9 cellular contexts compared by ENCODE assay signal in the genomic region with DNA sequence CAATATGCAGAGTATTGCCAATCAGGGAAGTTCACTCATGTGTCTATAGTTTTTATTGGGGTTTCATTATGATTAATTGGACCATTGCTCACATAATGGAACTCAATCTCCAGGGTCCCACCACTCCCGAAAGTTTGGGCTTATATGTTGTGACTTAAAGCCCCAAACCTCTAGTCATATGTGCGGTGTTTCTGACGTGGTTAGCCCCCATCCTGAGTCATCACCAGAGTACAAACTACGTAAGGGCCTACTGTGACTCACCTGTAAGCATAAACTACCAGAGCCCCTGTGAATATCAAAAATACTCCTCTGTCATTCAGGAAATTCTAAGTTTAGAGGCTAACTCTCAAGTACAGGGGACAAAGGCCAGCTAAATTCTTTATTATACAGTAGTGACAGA. TPM values are rescaled to one million over a fixed set of nuclear protein-coding genes. Genes with fewer than 3 reads are reported as not detected.
DNase-seq lines count a peak whose midpoint lies in the region; ATAC-seq and TF ChIP-seq lines count a peak whose summit lies in the region.
"Had no signal": no experiment of that assay in that cellular context is flagged by ENCODE, and none has a peak within 500 bp of the region (broad histone marks: within the 10 kb centered on the region; RNA-seq: fewer than 3 reads in every experiment).

No MANE protein-coding gene starts in this region.

- H3K27me3 Mint-ChIP-seq in stimulated activated naive CD8-positive, alpha-beta T cell treated with anti-CD3 and anti-CD28 coated beads, Interleukin-15, Interleukin-2, amounts not matched to agents 100 ng/mL and 50 ng/mL, for 24 hours, result no peaks in the 10 kb centered on the region
- H3K27me3 Mint-ChIP-seq: B cell had no signal

- H3K4me1 Mint-ChIP-seq in stimulated activated naive CD8-positive, alpha-beta T cell treated with anti-CD3 and anti-CD28 coated beads, Interleukin-15, Interleukin-2, amounts not matched to agents 100 ng/mL and 50 ng/mL, for 24 hours (ENCODE audit: low read depth), result peaks cover 69% of the 10 kb centered on the region

- no peak overlapping the region for H3K4me3 ChIP-seq in left ventricle myocardium inferior
- no peak overlapping the region for H3K4me3 ChIP-seq in right atrium auricular region

- H3K27ac Mint-ChIP-seq in stimulated activated naive CD8-positive, alpha-beta T cell treated with anti-CD3 and anti-CD28 coated beads, Interleukin-15, Interleukin-2, amounts not matched to agents 100 ng/mL and 50 ng/mL, for 24 hours, result peak overlapping the region; percentile 82
- H3K27ac Mint-ChIP-seq: B cell had no signal

- intact Hi-C loops in left ventricle myocardium inferior (cut with micrococcal nuclease), result no loop called here
- intact Hi-C loops in cardiac septum (cut with DNase I), result no loop called here

- H3K27me3 ChIP-seq in left ventricle myocardium inferior (ENCODE audit: low read depth) (no peaks in the 10 kb centered on the region), right atrium auricular region (no peaks in the 10 kb centered on the region)

- no peaks in the 10 kb centered on the region for H3K9me3 ChIP-seq in left ventricle myocardium inferior (replicated peaks)
- no peaks in the 10 kb centered on the region for H3K9me3 ChIP-seq in right atrium auricular region

- H3K4me1 ChIP-seq in left ventricle myocardium inferior, result peaks cover 82% of the 10 kb centered on the region
- H3K4me1 ChIP-seq in right atrium auricular region, result peaks cover 0 to 16% of the 10 kb centered on the region in 2 donors

- DNase-seq in left ventricle myocardium inferior, result no peak
- no peak for DNase-seq in cardiac septum (ENCODE audit: low spot score)
- DNase-seq in activated CD4-positive, alpha-beta T cell treated with anti-CD3 and anti-CD28 coated beads, Interleukin-2, amount 50 U/mL, for 4 hours, result peak; percentile 30 to 42
- DNase-seq in fibroblast of peridontal ligament (ENCODE audit: extremely low read depth), result peak; percentile 33
- no peak for DNase-seq in right atrium auricular region (ENCODE audit: low spot score)

- H3K36me3 ChIP-seq in left ventricle myocardium inferior, result no peaks in the 10 kb centered on the region
- H3K36me3 ChIP-seq in right atrium auricular region, result no peaks in the 10 kb centered on the region

- H3K4me3 Mint-ChIP-seq in stimulated activated naive CD8-positive, alpha-beta T cell treated with anti-CD3 and anti-CD28 coated beads, Interleukin-15, Interleukin-2, amounts not matched to agents 100 ng/mL and 50 ng/mL, for 24 hours, result no peak overlapping the region
- H3K4me3 Mint-ChIP-seq: B cell had no signal

- H3K36me3 Mint-ChIP-seq in stimulated activated naive CD8-positive, alpha-beta T cell treated with anti-CD3 and anti-CD28 coated beads, Interleukin-15, Interleukin-2, amounts not matched to agents 100 ng/mL and 50 ng/mL, for 24 hours (ENCODE audit: low read depth), result peaks cover 17% of the 10 kb centered on the region

- ATAC-seq in GM19023 (IDR thresholded peaks at IDR 0.05; ENCODE audit: unreplicated experiment) (no peak), GM21576 (IDR thresholded peaks at IDR 0.05; ENCODE audit: unreplicated experiment) (no peak)

- H3K27ac ChIP-seq in left ventricle myocardium inferior (replicated peaks) (peak overlapping the region; percentile 30), right atrium auricular region (no peak overlapping the region)

- no peaks in the 10 kb centered on the region for H3K9me3 Mint-ChIP-seq in stimulated activated naive CD8-positive, alpha-beta T cell treated with anti-CD3 and anti-CD28 coated beads, Interleukin-15, Interleukin-2, amounts not matched to agents 100 ng/mL and 50 ng/mL, for 24 hours

- TF ChIP-seq CTCF in left ventricle myocardium inferior (IDR thresholded peaks at IDR 0.05; ENCODE audit: borderline replicate concordance), result no peak
- no peak for TF ChIP-seq CTCF in right atrium auricular region (IDR thresholded peaks at IDR 0.05)

RNA-seq across cellular contexts. Expression of gene YIPF6, which starts 5.4 kb away (rescaled TPM):
- total RNA-seq in left ventricle myocardium inferior (30.4 TPM), cardiac septum (29.4 TPM), right atrium auricular region (10 to 100 TPM; 20.1 to 23.4 TPM)

Comparison
In these comparisons a context has a peak if more than half of its experiments do, and no peak if none do; other contexts are left out.
1. DNase-seq: peak in activated CD4-positive, alpha-beta T cell treated with anti-CD3 and anti-CD28 coated beads, Interleukin-2, amount 50 U/mL, for 4 hours (2 of 2) and fibroblast of peridontal ligament (single experiment); none in left ventricle myocardium inferior (single experiment), cardiac septum (single experiment) and right atrium auricular region (single experiment).